Comparison of ENCODE assay signal across 1 cellular context in genomic region chr6:1609662-1610496, GRCh38.
A peak's percentile ranks its signal among the peaks of the same experiment; 100 is the strongest.
TF ChIP-seq lines count a peak whose summit lies in the region.

TSS of gene FOXC1 (plus strand) at chr6:1609915. CDS start at chr6:1610446, 531 bp downstream.

TF ChIP-seq in SK-N-SH, 30 proteins besides CTCF, POLR2A, EP300 and RAD21 (continued from another document):
- no peak for TF ChIP-seq EZH2phosphoT487 (IDR thresholded peaks at IDR 0.05; ENCODE audit: borderline replicate concordance, low read depth)
- TF ChIP-seq YY1 (IDR thresholded peaks at IDR 0.05; ENCODE audit: low read depth), result no peak
- no peak for TF ChIP-seq ELF1 (IDR thresholded peaks at IDR 0.05)
- TF ChIP-seq MXI1 (IDR thresholded peaks at IDR 0.05; ENCODE audit: low read depth, low read length), result peak; percentile 57
- TF ChIP-seq RFX5 (IDR thresholded peaks at IDR 0.05; ENCODE audit: low read length), result no peak
- TF ChIP-seq TAF1 (IDR thresholded peaks at IDR 0.05; ENCODE audit: borderline replicate concordance, low read depth, low read length), result peak; percentile 93
- TF ChIP-seq PBX3 (IDR thresholded peaks at IDR 0.05), result no peak; the same call in 1 of the 2 replicates
- TF ChIP-seq FOXM1 (IDR thresholded peaks at IDR 0.05; ENCODE audit: low read depth), result no peak
